In the genomic region with DNA sequence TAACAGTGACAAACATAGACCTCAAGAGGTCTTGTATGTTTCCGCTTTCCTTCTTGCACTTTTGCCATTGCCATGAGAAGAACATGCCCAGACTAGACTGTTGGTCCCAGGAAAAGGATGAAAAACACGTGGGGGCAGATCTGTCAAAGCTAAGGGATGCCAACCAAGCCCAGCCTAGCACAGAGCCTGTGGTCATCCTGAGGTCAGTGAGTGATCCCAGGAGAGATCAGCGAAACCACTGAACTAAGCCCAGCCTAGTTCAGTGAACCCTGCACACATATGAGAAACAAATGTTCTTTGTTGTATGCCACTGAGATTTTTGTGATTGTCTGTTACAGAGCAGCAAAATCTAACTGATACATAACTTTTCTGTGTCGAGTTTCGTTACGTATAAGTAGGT, we compare ENCODE assay signal across 2 cellular contexts.
TF ChIP-seq lines count a peak whose summit lies in the region.

No MANE protein-coding gene starts in this region.

TF ChIP-seq in HepG2, 621 proteins besides CTCF, POLR2A, EP300 and RAD21 (continued from another document):
- no peak for TF ChIP-seq MAFK (conservative IDR thresholded peaks at IDR 0.05 in 1 of 2, IDR thresholded peaks at IDR 0.05 in 1 of 2; ENCODE audit: low read length in 2 of 2)

TF ChIP-seq in IMR-90, 13 proteins besides CTCF, POLR2A, EP300 and RAD21 (continued from another document):
- TF ChIP-seq MXI1 (IDR thresholded peaks at IDR 0.05; ENCODE audit: borderline replicate concordance, low read depth, low read length) (no peak), CEBPB (IDR thresholded peaks at IDR 0.05; ENCODE audit: low read depth, low read length) (no peak), BHLHE40 (IDR thresholded peaks at IDR 0.05; ENCODE audit: low read depth, low read length) (no peak), MAZ (IDR thresholded peaks at IDR 0.05; ENCODE audit: borderline replicate concordance, low read depth, low read length) (no peak), SMC3 (IDR thresholded peaks at IDR 0.05; ENCODE audit: low read depth, low read length) (no peak), NFE2L2 (IDR thresholded peaks at IDR 0.05; ENCODE audit: low read depth, low read length) (no peak), FOS (IDR thresholded peaks at IDR 0.05; ENCODE audit: low read depth, low read length) (no peak), CHD1 (IDR thresholded peaks at IDR 0.05; ENCODE audit: low read depth, low read length) (no peak)
- TF ChIP-seq, protein P1, sequence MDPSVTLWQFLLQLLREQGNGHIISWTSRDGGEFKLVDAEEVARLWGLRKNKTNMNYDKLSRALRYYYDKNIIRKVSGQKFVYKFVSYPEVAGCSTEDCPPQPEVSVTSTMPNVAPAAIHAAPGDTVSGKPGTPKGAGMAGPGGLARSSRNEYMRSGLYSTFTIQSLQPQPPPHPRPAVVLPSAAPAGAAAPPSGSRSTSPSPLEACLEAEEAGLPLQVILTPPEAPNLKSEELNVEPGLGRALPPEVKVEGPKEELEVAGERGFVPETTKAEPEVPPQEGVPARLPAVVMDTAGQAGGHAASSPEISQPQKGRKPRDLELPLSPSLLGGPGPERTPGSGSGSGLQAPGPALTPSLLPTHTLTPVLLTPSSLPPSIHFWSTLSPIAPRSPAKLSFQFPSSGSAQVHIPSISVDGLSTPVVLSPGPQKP (IDR thresholded peaks at IDR 0.05; ENCODE audit: borderline replicate concordance, low read depth, low read length), result no peak
- TF ChIP-seq, protein P2, sequence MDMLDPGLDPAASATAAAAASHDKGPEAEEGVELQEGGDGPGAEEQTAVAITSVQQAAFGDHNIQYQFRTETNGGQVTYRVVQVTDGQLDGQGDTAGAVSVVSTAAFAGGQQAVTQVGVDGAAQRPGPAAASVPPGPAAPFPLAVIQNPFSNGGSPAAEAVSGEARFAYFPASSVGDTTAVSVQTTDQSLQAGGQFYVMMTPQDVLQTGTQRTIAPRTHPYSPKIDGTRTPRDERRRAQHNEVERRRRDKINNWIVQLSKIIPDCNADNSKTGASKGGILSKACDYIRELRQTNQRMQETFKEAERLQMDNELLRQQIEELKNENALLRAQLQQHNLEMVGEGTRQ (IDR thresholded peaks at IDR 0.05; ENCODE audit: low read depth, low read length), result no peak
TF ChIP-seq in IMR-90: peak in this region for 0.
